20 cellular contexts compared by ENCODE assay signal in genomic region chr12:34406996-34407300, GRCh38.
DNase-seq lines count a peak whose midpoint lies in the region; ATAC-seq and TF ChIP-seq lines count a peak whose summit lies in the region.
"Had no signal": no experiment of that assay in that cellular context is flagged by ENCODE, and none has a peak within 500 bp of the region (broad histone marks: within the 10 kb centered on the region; RNA-seq: fewer than 3 reads in every experiment).

No MANE protein-coding gene starts in this region.

- no peaks in the 10 kb centered on the region for H3K27me3 ChIP-seq in right cardiac atrium (ENCODE audit: control insufficient read depth, insufficient read depth)
- H3K27me3 ChIP-seq in psoas muscle (ENCODE audit: insufficient read depth in 3 of 3, low read length in 2 of 3): no peaks in the 10 kb centered on the region
- H3K27me3 ChIP-seq in spleen (replicated peaks in 1 of 7): no peaks in the 10 kb centered on the region
- H3K27me3 ChIP-seq: pancreas had no signal

- H3K4me3 Mint-ChIP-seq in Calu3 (ENCODE audit: low read depth, unreplicated experiment): no peak overlapping the region
- H3K4me3 Mint-ChIP-seq: activated CD8-positive, alpha-beta T cell treated with anti-CD3 and anti-CD28 coated beads, Interleukin-2, amount 10 ng/mL, durations not matched to agents 7 days and 5 days; central memory CD8-positive, alpha-beta T cell had no signal

- no peaks in the 10 kb centered on the region for H3K4me1 ChIP-seq in right cardiac atrium (ENCODE audit: control insufficient read depth, insufficient read depth, low read length)
- H3K4me1 ChIP-seq in psoas muscle: no peaks in the 10 kb centered on the region
- no peaks in the 10 kb centered on the region for H3K4me1 ChIP-seq in spleen
- H3K4me1 ChIP-seq: A549, pancreas had no signal

- peaks cover 17% of the 10 kb centered on the region for H3K9me3 Mint-ChIP-seq in Calu3 (ENCODE audit: low read depth, unreplicated experiment)

- no TSS peak for BruUV-seq in Calu3 (replicated peaks; lab: Mats Ljungman, UMichigan)

- CTCF ChIA-PET in Calu3 (lab: Charles Lee): no interaction called here

- no peak overlapping the region for H3K4me3 ChIP-seq in right cardiac atrium (ENCODE audit: low read length)
- no peak overlapping the region for H3K4me3 ChIP-seq in psoas muscle
- H3K4me3 ChIP-seq in spleen: no peak overlapping the region
- H3K4me3 ChIP-seq: A549, pancreas had no signal

- TF ChIP-seq CTCF in GM13976 (IDR thresholded peaks at IDR 0.05; ENCODE audit: borderline replicate concordance, control extremely low read depth, extremely low read depth, insufficient read depth, missing control alignments) (no peak), psoas muscle (IDR thresholded peaks at IDR 0.05) (no peak), spleen (IDR thresholded peaks at IDR 0.05 in 8 of 11, conservative IDR thresholded peaks at IDR 0.05 in 3 of 11) (no peak), Calu3 (IDR thresholded peaks at IDR 0.05; ENCODE audit: unreplicated experiment) (no peak)

- H3K9me3 ChIP-seq in right cardiac atrium (ENCODE audit: control insufficient read depth, low read length) (no peaks in the 10 kb centered on the region), psoas muscle (peaks cover 29% of the 10 kb centered on the region), spleen (peaks cover 12 to 100% (median 100%) of the 10 kb centered on the region in 8 donors)
- H3K9me3 ChIP-seq: pancreas had no signal

- peaks cover 5% of the 10 kb centered on the region for H3K36me3 Mint-ChIP-seq in Calu3 (ENCODE audit: insufficient read depth, unreplicated experiment)

- in situ Hi-C loops in GM13976 (cut with MboI; ENCODE audit: low sequenced_read_pairs, unreplicated experiment): no loop called here

- ATAC-seq in right cardiac atrium: no peak
- no peak for ATAC-seq in psoas muscle
- ATAC-seq in HG03520 (IDR thresholded peaks at IDR 0.05; ENCODE audit: unreplicated experiment): no peak
- ATAC-seq: A549; activated CD8-positive, alpha-beta T cell treated with anti-CD3 and anti-CD28 coated beads, Interleukin-2, amount 10 ng/mL, durations not matched to agents 7 days and 5 days; pancreas had no signal

- H3K36me3 ChIP-seq in psoas muscle (ENCODE audit: insufficient read depth in 1 of 2, low read depth in 1 of 2) (no peaks in the 10 kb centered on the region), spleen (no peaks in the 10 kb centered on the region)
- H3K36me3 ChIP-seq: pancreas had no signal

- H3K27ac ChIP-seq in right cardiac atrium (ENCODE audit: low read length) (no peak overlapping the region), psoas muscle (no peak overlapping the region), spleen (no peak overlapping the region)
- H3K27ac ChIP-seq: A549, pancreas had no signal

- peak; percentile 53 for DNase-seq in activated effector memory CD4-positive, alpha-beta T cell treated with anti-CD3 and anti-CD28 coated beads, Interleukin-2, amount 50 U/mL, for 16 hours
- no peak for DNase-seq in activated effector memory CD4-positive, alpha-beta T cell treated with Interleukin-2 at 50 U/mL for 16 hours
- DNase-seq in GM13976 (ENCODE audit: low spot score): peak; percentile 1
- peak in 2 of 3 donors; percentile 6 to 17 for DNase-seq in right cardiac atrium
- DNase-seq in psoas muscle: peak; percentile 2 to 10
- DNase-seq in spleen: no peak
- DNase-seq in Calu3: no peak
- DNase-seq: activated CD8-positive, alpha-beta T cell treated with anti-CD3 and anti-CD28 coated beads, Interleukin-2, amount 10 ng/mL, durations not matched to agents 7 days and 5 days; amygdala; DND-41; hypothalamus; Karpas-422; NCI-H1092; NCI-H2081 treated with DMSO at 0.1 percent for 48 hours; NCI-H510A treated with DMSO at 0.1 percent for 48 hours; SIG-M5 had no signal

- H3K27me3 Mint-ChIP-seq in Calu3 (ENCODE audit: unreplicated experiment): no peaks in the 10 kb centered on the region
- H3K27me3 Mint-ChIP-seq: central memory CD8-positive, alpha-beta T cell had no signal

- no peaks in the 10 kb centered on the region for H3K4me1 Mint-ChIP-seq in Calu3 (ENCODE audit: low read depth, unreplicated experiment)
- H3K4me1 Mint-ChIP-seq: central memory CD8-positive, alpha-beta T cell had no signal

- WGBS in right cardiac atrium: 63% methylated on average over 8 of the region's 8 CpGs
- WGBS in psoas muscle, 3 donors: 68 to 78% (median 72%) methylated on average over 8 of the region's 8 CpGs
- WGBS in spleen, 5 donors: 71 to 83% (median 83%) methylated on average over 8 of the region's 8 CpGs

- TF ChIP-seq POLR2A in spleen (IDR thresholded peaks at IDR 0.05): no peak

- no peak overlapping the region for H3K27ac Mint-ChIP-seq in Calu3 (ENCODE audit: unreplicated experiment)
- H3K27ac Mint-ChIP-seq: activated CD8-positive, alpha-beta T cell treated with anti-CD3 and anti-CD28 coated beads, Interleukin-2, amount 10 ng/mL, durations not matched to agents 7 days and 5 days had no signal

- intact Hi-C loops in right cardiac atrium (cut with DNase I) (no loop called here), psoas muscle (cut with DNase I) (no loop called here), spleen (cut with DNase I; ENCODE audit: low total_unique reads) (no loop called here), Calu3 (cut with micrococcal nuclease; ENCODE audit: unreplicated experiment) (no loop called here)

Comparison
In these comparisons a context has a peak if more than half of its experiments do, and no peak if none do; other contexts are left out.
1. DNase-seq: peak in activated effector memory CD4-positive, alpha-beta T cell treated with anti-CD3 and anti-CD28 coated beads, Interleukin-2, amount 50 U/mL, for 16 hours (single experiment), GM13976 (single experiment), right cardiac atrium (2 of 3) and psoas muscle (2 of 2); none in activated effector memory CD4-positive, alpha-beta T cell treated with Interleukin-2 at 50 U/mL for 16 hours (single experiment), spleen (single experiment) and Calu3 (single experiment).